In the genomic region with DNA sequence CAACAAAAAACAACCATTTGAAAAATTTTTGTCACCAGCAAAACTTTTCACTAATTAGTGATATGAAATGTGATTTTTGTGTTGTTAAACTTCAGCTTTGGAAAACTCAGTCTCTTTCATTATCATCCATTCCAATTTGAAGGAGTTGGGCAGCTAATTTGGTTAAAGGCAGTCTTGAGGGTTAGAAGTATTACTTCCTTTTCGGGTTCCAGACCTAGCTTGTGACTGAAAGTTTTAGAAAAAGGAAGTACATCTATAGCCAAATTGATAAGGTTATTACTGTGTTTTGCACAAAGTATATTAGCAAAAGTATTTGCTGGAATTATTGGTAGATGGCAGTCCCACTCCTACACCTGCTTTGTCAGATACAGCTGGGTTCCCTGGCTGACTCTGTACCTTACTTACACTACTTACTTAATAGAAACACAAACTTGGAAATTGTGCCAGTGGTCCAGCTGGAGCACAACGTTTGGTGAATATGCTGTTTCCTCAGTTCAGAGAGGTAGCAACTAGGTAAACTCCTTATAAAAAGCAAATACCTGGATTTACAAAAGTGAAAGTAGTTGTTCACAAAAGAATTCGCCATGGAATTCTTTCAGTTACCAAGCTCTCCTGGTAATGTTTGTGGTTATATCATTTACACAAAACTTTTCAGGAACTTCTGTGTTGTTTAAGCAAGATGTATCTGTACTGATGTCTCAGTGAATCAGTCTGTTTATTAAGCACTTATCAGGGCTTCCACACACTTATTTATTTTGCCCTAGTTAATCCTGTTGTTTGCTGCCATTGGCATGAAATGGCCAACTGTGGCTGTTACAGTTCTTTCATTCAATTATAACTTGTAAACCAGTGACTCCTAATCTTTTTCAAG, we compare ENCODE assay signal across 11 cellular contexts.
DNase-seq lines count a peak whose midpoint lies in the region; ATAC-seq and TF ChIP-seq lines count a peak whose summit lies in the region.
"Had no signal": no experiment of that assay in that cellular context is flagged by ENCODE, and none has a peak within 500 bp of the region (broad histone marks: within the 10 kb centered on the region; RNA-seq: fewer than 3 reads in every experiment).

No MANE protein-coding gene starts in this region.

- H3K4me3 Mint-ChIP-seq in dendritic cell treated with granulocyte-macrophage colony-stimulating factor and Interleukin-4, amounts not matched to agents 40 ng/mL and 50 ng/mL, for 4 days = no peak overlapping the region
- H3K4me3 Mint-ChIP-seq: activated naive CD8-positive, alpha-beta T cell treated with anti-CD3 and anti-CD28 coated beads for 36 hours had no signal

- H3K27ac Mint-ChIP-seq in dendritic cell treated with granulocyte-macrophage colony-stimulating factor and Interleukin-4, amounts not matched to agents 40 ng/mL and 50 ng/mL, for 4 days = peak overlapping the region; percentile 64
- H3K27ac Mint-ChIP-seq: activated naive CD8-positive, alpha-beta T cell treated with anti-CD3 and anti-CD28 coated beads for 36 hours had no signal

- TF ChIP-seq CTCF in GM10248 (IDR thresholded peaks at IDR 0.05; ENCODE audit: control extremely low read depth, extremely low read depth, low read depth, missing control alignments) = no peak

- peak; percentile 84 for ATAC-seq in GM21528 (IDR thresholded peaks at IDR 0.05; ENCODE audit: low FRiP score, unreplicated experiment)
- peak; percentile 42 for ATAC-seq in HG03558 (IDR thresholded peaks at IDR 0.05; ENCODE audit: extremely low read depth, unreplicated experiment)

- CTCF ChIA-PET in GM10248 (lab: Yijun Ruan, JAX) = interaction anchor here (0.6 to 2.4 kb wide), 9 partner anchors 9 to 431 kb away, joined by 3 to 9 read pairs (median 3); partner anchors contain the start of gene TIPARP

- peaks cover 30% of the 10 kb centered on the region for H3K4me1 Mint-ChIP-seq in dendritic cell treated with granulocyte-macrophage colony-stimulating factor and Interleukin-4, amounts not matched to agents 40 ng/mL and 50 ng/mL, for 4 days (ENCODE audit: low read depth)

- peaks cover 51% of the 10 kb centered on the region for H3K36me3 Mint-ChIP-seq in dendritic cell treated with granulocyte-macrophage colony-stimulating factor and Interleukin-4, amounts not matched to agents 40 ng/mL and 50 ng/mL, for 4 days (ENCODE audit: low read depth)

- peak; percentile 34 for DNase-seq in GM10248 (ENCODE audit: extremely low spot score)
- DNase-seq in GM19238 (ENCODE audit: insufficient read length, low spot score) = no peak
- no peak for DNase-seq in stimulated activated CD4-positive, alpha-beta T cell treated with anti-CD3 and anti-CD28 coated beads, Interleukin-12 subunit alpha, Interleukin-12 subunit beta, amount 100 ng/mL, for 4 hours
- no peak for DNase-seq in GM19240 (ENCODE audit: insufficient read length, low spot score)
- DNase-seq in COR-L47 (lab: John Stamatoyannopoulos, UW) = no peak
- DNase-seq: activated naive CD8-positive, alpha-beta T cell treated with anti-CD3 and anti-CD28 coated beads for 36 hours; SHP77 treated with DMSO at 0.1 percent for 48 hours; transverse colon had no signal

- POLR2A ChIA-PET in GM10248 (lab: Yijun Ruan, JAX) = no interaction called here

- no peaks in the 10 kb centered on the region for H3K9me3 Mint-ChIP-seq in dendritic cell treated with granulocyte-macrophage colony-stimulating factor and Interleukin-4, amounts not matched to agents 40 ng/mL and 50 ng/mL, for 4 days
- H3K9me3 Mint-ChIP-seq: activated naive CD8-positive, alpha-beta T cell treated with anti-CD3 and anti-CD28 coated beads for 36 hours had no signal

- H3K27me3 Mint-ChIP-seq in dendritic cell treated with granulocyte-macrophage colony-stimulating factor and Interleukin-4, amounts not matched to agents 40 ng/mL and 50 ng/mL, for 4 days = no peaks in the 10 kb centered on the region
- H3K27me3 Mint-ChIP-seq: activated naive CD8-positive, alpha-beta T cell treated with anti-CD3 and anti-CD28 coated beads for 36 hours had no signal

- intact Hi-C loops in dendritic cell treated with granulocyte-macrophage colony-stimulating factor and Interleukin-4, amounts not matched to agents 40 ng/mL and 50 ng/mL, for 4 days (cut with micrococcal nuclease) = loop anchor here (10.0 kb wide), 1 partner anchor 429 kb away; no protein-coding TSS in a partner anchor
